In the genomic region with DNA sequence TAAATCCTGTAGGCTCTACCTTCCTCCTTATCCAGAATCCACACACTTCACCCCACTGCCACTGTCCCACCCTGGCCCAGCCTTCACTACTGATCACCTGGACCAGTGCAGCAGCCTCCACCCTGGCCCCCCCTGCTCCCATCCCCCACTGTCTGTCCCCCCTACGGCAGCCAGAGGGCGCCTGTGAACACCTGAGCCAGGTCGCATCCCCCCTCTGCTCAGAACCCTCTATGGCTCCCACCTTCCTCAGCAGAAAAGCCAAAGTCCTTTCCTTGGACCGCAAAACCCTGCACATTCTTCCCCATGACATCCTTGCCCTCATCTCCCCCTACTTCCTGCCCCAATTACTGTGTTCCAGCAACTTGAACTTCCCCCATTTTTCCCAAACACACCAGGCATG, we compare ENCODE assay signal across 12 cellular contexts. TPM values are rescaled to one million over a fixed set of nuclear protein-coding genes. Genes with fewer than 3 reads are reported as not detected.
A peak's percentile ranks its signal among the peaks of the same experiment; 100 is the strongest.
DNase-seq lines count a peak whose midpoint lies in the region; ATAC-seq and TF ChIP-seq lines count a peak whose summit lies in the region.
"Had no signal": no experiment of that assay in that cellular context is flagged by ENCODE, and none has a peak within 500 bp of the region (broad histone marks: within the 10 kb centered on the region; RNA-seq: fewer than 3 reads in every experiment).

No MANE protein-coding gene starts in this region.

- H3K4me3 Mint-ChIP-seq in HFFc6, result no peak overlapping the region
- H3K4me3 Mint-ChIP-seq: naive thymus-derived CD4-positive, alpha-beta T cell had no signal

- H3K27ac ChIP-seq in brain microvascular endothelial cell (no peak overlapping the region), osteoblast (ENCODE audit: low read depth, low read length) (no peak overlapping the region)

- no peaks in the 10 kb centered on the region for H3K36me3 Mint-ChIP-seq in HFFc6 (ENCODE audit: low read depth)
- H3K36me3 Mint-ChIP-seq: naive thymus-derived CD4-positive, alpha-beta T cell had no signal

- no peaks in the 10 kb centered on the region for H3K9me3 Mint-ChIP-seq in HFFc6
- H3K9me3 Mint-ChIP-seq: naive thymus-derived CD4-positive, alpha-beta T cell had no signal

- TF ChIP-seq CTCF in HFFc6 (IDR thresholded peaks at IDR 0.05), result peak; percentile 46; the same call in 1 of the 2 replicates
- TF ChIP-seq CTCF in brain microvascular endothelial cell (IDR thresholded peaks at IDR 0.05; ENCODE audit: low read depth, low read length, missing control alignments), result peak; percentile 54
- TF ChIP-seq CTCF in osteoblast (IDR thresholded peaks at IDR 0.05; ENCODE audit: extremely low read depth, low read depth, low read length), result no peak

- no peaks in the 10 kb centered on the region for H3K79me2 ChIP-seq in osteoblast (ENCODE audit: insufficient read depth, low read length)

- H2AFZ ChIP-seq in osteoblast (ENCODE audit: low read length), result no peak overlapping the region

- no peaks in the 10 kb centered on the region for H3K4me1 ChIP-seq in osteoblast (ENCODE audit: insufficient read depth, low read length)

- H3K4me2 ChIP-seq in osteoblast (ENCODE audit: insufficient read depth, low read length), result no peak overlapping the region

- H4K20me1 ChIP-seq in osteoblast (ENCODE audit: insufficient read depth, low read length), result no peaks in the 10 kb centered on the region

- H3K9me3 ChIP-seq in osteoblast (ENCODE audit: low read depth, low read length), result no peaks in the 10 kb centered on the region

- no peak overlapping the region for H3K27ac Mint-ChIP-seq in HFFc6
- H3K27ac Mint-ChIP-seq: naive thymus-derived CD4-positive, alpha-beta T cell had no signal

- no peaks in the 10 kb centered on the region for H3K4me1 Mint-ChIP-seq in HFFc6 (ENCODE audit: low read depth)

- in situ Hi-C loops in brain microvascular endothelial cell (cut with HindIII; ENCODE audit: low pct_ligation_motif_present, low sequenced_read_pairs), result no loop called here

- no peaks in the 10 kb centered on the region for H3K27me3 ChIP-seq in brain microvascular endothelial cell (replicated peaks)
- no peaks in the 10 kb centered on the region for H3K27me3 ChIP-seq in osteoblast (ENCODE audit: insufficient read depth, low read length)

- H3K4me3 ChIP-seq in brain microvascular endothelial cell (ENCODE audit: low read depth, low read length) (no peak overlapping the region), osteoblast (ENCODE audit: insufficient read depth, low read length) (no peak overlapping the region)

- DNase-seq in activated CD4-positive, alpha-beta T cell treated with anti-CD3 and anti-CD28 coated beads for 48 hours, result peak; percentile 36
- no peak for DNase-seq in activated CD4-positive, alpha-beta T cell treated with anti-CD3 and anti-CD28 coated beads for 4 hours
- DNase-seq in HFFc6 (no peak), brain microvascular endothelial cell (no peak), osteoblast (ENCODE audit: insufficient read length, low spot score, missing footprints) (peak; percentile 61), occipital lobe (lab: John Stamatoyannopoulos, UW) (no peak), GOT3 (lab: John Stamatoyannopoulos, UW) (no peak)
- DNase-seq: GDM1; naive thymus-derived CD4-positive, alpha-beta T cell; NCI-H69; stimulated activated CD4-positive, alpha-beta T cell treated with anti-CD3 and anti-CD28 coated beads, Interleukin-12 subunit alpha, Interleukin-12 subunit beta, amount 100 ng/mL, for 4 hours had no signal

- no peak for ATAC-seq in HG03135 (IDR thresholded peaks at IDR 0.05; ENCODE audit: unreplicated experiment)
- ATAC-seq: naive thymus-derived CD4-positive, alpha-beta T cell had no signal

- H3K27me3 Mint-ChIP-seq in HFFc6 (ENCODE audit: insufficient read depth), result no peaks in the 10 kb centered on the region

- no peaks in the 10 kb centered on the region for H3K36me3 ChIP-seq in brain microvascular endothelial cell (replicated peaks)
- no peaks in the 10 kb centered on the region for H3K36me3 ChIP-seq in osteoblast (ENCODE audit: insufficient read depth, low read length)

RNA-seq across cellular contexts. Expression of a gene that starts 20.6 kb away (rescaled TPM):
- total RNA-seq in HFFc6 (2021; fragmentation: NEBNext Ultra II Directional; extraction: Animal tissue kit (Norgen Biotek cat#: 25700)), result not detected
- total RNA-seq in osteoblast, result 0.72 TPM in 1 of 2 replicates, not detected in the other
- total RNA-seq in occipital lobe, result 105 TPM

RNA-seq across cellular contexts. Expression of a gene that starts 24.8 kb away (rescaled TPM):
- total RNA-seq in HFFc6 (2021; fragmentation: NEBNext Ultra II Directional; extraction: Animal tissue kit (Norgen Biotek cat#: 25700)), result 100 to 1,000 TPM; 367 to 460 (median 388) TPM
- total RNA-seq in osteoblast, result 117 and 119 TPM in 2 replicates
- 60.2 TPM for total RNA-seq in occipital lobe

RNA-seq across cellular contexts. Expression of a gene that starts 25.3 kb away (rescaled TPM):
- 1 to 10 TPM in 1 of 6 experiments, under 1 TPM in 4, not detected in 1; 0.16 to 1.1 (median 0.60) TPM for total RNA-seq in HFFc6 (2021; fragmentation: NEBNext Ultra II Directional; extraction: Animal tissue kit (Norgen Biotek cat#: 25700))
- total RNA-seq in osteoblast, result under 0.01 TPM in 2 replicates
- 0.47 TPM for total RNA-seq in occipital lobe
- total RNA-seq: naive thymus-derived CD4-positive, alpha-beta T cell had no signal

RNA-seq across cellular contexts. Expression of a gene that starts 41.1 kb away (rescaled TPM):
- total RNA-seq in HFFc6 (2021; fragmentation: NEBNext Ultra II Directional; extraction: Animal tissue kit (Norgen Biotek cat#: 25700)), result 10 to 100 TPM in 1 of 6 experiments, 1 to 10 TPM in 5; 7.3 to 11.7 (median 8.9) TPM
- 0.29 and 0.36 TPM in 2 replicates for total RNA-seq in osteoblast
- not detected for total RNA-seq in occipital lobe
- total RNA-seq: naive thymus-derived CD4-positive, alpha-beta T cell had no signal

RNA-seq across cellular contexts. Expression of a gene that starts 45.4 kb away (rescaled TPM):
- total RNA-seq in HFFc6 (2021; fragmentation: NEBNext Ultra II Directional; extraction: Animal tissue kit (Norgen Biotek cat#: 25700)), result 1 to 10 TPM; 4.7 to 6.3 (median 5.3) TPM
- 2.9 and 3.5 TPM in 2 replicates for total RNA-seq in osteoblast
- total RNA-seq in occipital lobe, result 8.3 TPM

Comparison
In these comparisons a context has a peak if more than half of its experiments do, and no peak if none do; other contexts are left out.
1. DNase-seq: peak in activated CD4-positive, alpha-beta T cell treated with anti-CD3 and anti-CD28 coated beads for 48 hours (single experiment) and osteoblast (single experiment); none in activated CD4-positive, alpha-beta T cell treated with anti-CD3 and anti-CD28 coated beads for 4 hours (0 of 2), HFFc6 (single experiment), brain microvascular endothelial cell (single experiment), occipital lobe (single experiment) and GOT3 (single experiment).
2. RNA of a gene that starts 20.6 kb away (total RNA-seq): 105 TPM in occipital lobe (single experiment); 0.72 TPM in osteoblast and not detected in HFFc6; every median in the first group is over 10 times any median in the second.